In genomic region chr9:132669636-132670358, GRCh38 we compare ENCODE assay signal across 8 cellular contexts. TPM values are rescaled to one million over a fixed set of nuclear protein-coding genes. Genes with fewer than 3 reads are reported as not detected.
DNase-seq lines count a peak whose midpoint lies in the region; ATAC-seq, FAIRE-seq and TF ChIP-seq lines count a peak whose summit lies in the region.

TSS of gene DDX31 (minus strand) at chr9:132669983. CDS start at chr9:132669934, 49 bp downstream.

- 0% methylated on average over 8 of the region's 75 CpGs for WGBS in HepG2 (ENCODE audit: low lambda C conversion rate)

- peaks cover 34% of the 10 kb centered on the region for H3K4me1 Mint-ChIP-seq in dendritic cell treated with granulocyte-macrophage colony-stimulating factor and Interleukin-4, amounts not matched to agents 40 ng/mL and 50 ng/mL, for 4 days (ENCODE audit: low read depth)

- BruUV-seq in HepG2 (replicated peaks; lab: Mats Ljungman, UMichigan): no TSS peak

- H3K4me3 ChIP-seq in AG09309 (ENCODE audit: control insufficient read depth, low read depth, low read length) (peak within 1 kb of the TSS; percentile 98), HepG2 (replicated peaks in 1 of 3; ENCODE audit: insufficient read depth in 1 of 3, low read depth in 2 of 3, low read length in 3 of 3) (peak within 1 kb of the TSS; percentile 65 to 100 (median 88))

- no peaks in the 10 kb centered on the region for H3K9me3 Mint-ChIP-seq in dendritic cell treated with granulocyte-macrophage colony-stimulating factor and Interleukin-4, amounts not matched to agents 40 ng/mL and 50 ng/mL, for 4 days

- TF ChIP-seq RAD21 in HepG2 (CRISPR knock-in tag; IDR thresholded peaks at IDR 0.05): no peak; the same call in 1 of the 2 replicates

- peak within 1 kb of the TSS; percentile 97 for H3K27ac Mint-ChIP-seq in dendritic cell treated with granulocyte-macrophage colony-stimulating factor and Interleukin-4, amounts not matched to agents 40 ng/mL and 50 ng/mL, for 4 days

- peak within 1 kb of the TSS; percentile 90 for H3K27ac ChIP-seq in HepG2 (ENCODE audit: extremely low read length, insufficient read depth, low read length)

- TF ChIP-seq CTCF in AG09309 (IDR thresholded peaks at IDR 0.05; ENCODE audit: control insufficient read depth, insufficient read depth, low read depth, low read length, missing control alignments) (no peak), HepG2 (CRISPR knock-in tag; IDR thresholded peaks at IDR 0.05) (peak; percentile 34; the same call in 1 of the 2 replicates)

- peaks cover 26% of the 10 kb centered on the region for H4K20me1 ChIP-seq in HepG2 (ENCODE audit: insufficient read depth, low read length)

- POLR2A ChIA-PET in HepG2 (lab: Yijun Ruan, JAX): interaction anchor here (0.9 to 1.9 kb wide), 5 partner anchors 13 to 361 kb away, joined by 3 to 7 read pairs (median 5); partner anchors contain the start of genes GTF3C5 and TSC1

- no peaks in the 10 kb centered on the region for H3K9me3 ChIP-seq in HepG2 (ENCODE audit: low read length)

- CTCF ChIA-PET in HepG2 (lab: Yijun Ruan, JAX; ENCODE audit: low intra/inter-chr PET ratio, low total read pairs): no interaction called here

- H3K4me1 ChIP-seq in HepG2 (ENCODE audit: insufficient read depth, low read length): peaks cover 48% of the 10 kb centered on the region

- TF ChIP-seq EP300 in HepG2 (IDR thresholded peaks at IDR 0.05; ENCODE audit: low read depth in 2 of 2, low read length in 2 of 2) (no peak), HepG2 (CRISPR knock-in tag; IDR thresholded peaks at IDR 0.05; ENCODE audit: borderline replicate concordance) (0 out of 2 replicates have a peak, but pooled peaks have one; percentile 39)

- H2AFZ ChIP-seq in HepG2 (ENCODE audit: low read length): peak within 1 kb of the TSS; percentile 6

- peak; percentile 44 to 81 for TF ChIP-seq POLR2A in HepG2 (IDR thresholded peaks at IDR 0.05; ENCODE audit: insufficient read depth in 1 of 2, low read depth in 2 of 2, low read length in 2 of 2)

- peaks cover 72% of the 10 kb centered on the region for H3K79me2 ChIP-seq in HepG2 (ENCODE audit: insufficient read depth, low read length)

- peak; percentile 28 for DNase-seq in AG09309 (ENCODE audit: low read depth)
- peak; percentile 80 for DNase-seq in NCI-H510A treated with DMSO at 0.1 percent for 48 hours (lab: John Stamatoyannopoulos, UW)
- DNase-seq in activated CD4-positive, alpha-beta T cell treated with anti-CD3 and anti-CD28 coated beads, Interleukin-2, amount 50 U/mL, for 24 hours (ENCODE audit: low read depth in 1 of 2, low spot score in 1 of 2): peak; percentile 81 to 83
- DNase-seq in HepG2 (ENCODE audit: low spot score): peak; percentile 67
- peak; percentile 84 for DNase-seq in stimulated activated CD4-positive, alpha-beta T cell treated with anti-CD3 and anti-CD28 coated beads, Interleukin-2, amount 100 ng/mL, for 4 hours (ENCODE audit: low read depth)

- intact Hi-C loops in dendritic cell treated with granulocyte-macrophage colony-stimulating factor and Interleukin-4, amounts not matched to agents 40 ng/mL and 50 ng/mL, for 4 days (cut with micrococcal nuclease): no loop called here
- intact Hi-C loops in HepG2 (cut with micrococcal nuclease; ENCODE audit: unreplicated experiment): no loop called here

- peak within 1 kb of the TSS; percentile 96 for H3K4me3 Mint-ChIP-seq in dendritic cell treated with granulocyte-macrophage colony-stimulating factor and Interleukin-4, amounts not matched to agents 40 ng/mL and 50 ng/mL, for 4 days

- H3K36me3 Mint-ChIP-seq in dendritic cell treated with granulocyte-macrophage colony-stimulating factor and Interleukin-4, amounts not matched to agents 40 ng/mL and 50 ng/mL, for 4 days (ENCODE audit: low read depth): peaks cover 19% of the 10 kb centered on the region

- no peaks in the 10 kb centered on the region for H3K27me3 Mint-ChIP-seq in dendritic cell treated with granulocyte-macrophage colony-stimulating factor and Interleukin-4, amounts not matched to agents 40 ng/mL and 50 ng/mL, for 4 days

- in situ Hi-C loops in HepG2 (cut with HindIII; ENCODE audit: extremely low pct_ligation_motif_present, low pct_unique_long_range_greater_than_20kb): no loop called here

- ATAC-seq in GM18907 (IDR thresholded peaks at IDR 0.05; ENCODE audit: unreplicated experiment): peak; percentile 67
- peak; percentile 66 for ATAC-seq in HG03139 (IDR thresholded peaks at IDR 0.05; ENCODE audit: unreplicated experiment)
- ATAC-seq in HepG2: peak; percentile 91

- peak; percentile 44 for FAIRE-seq in HepG2 (lab: Jason Lieb, UNC)

- peak within 1 kb of the TSS; percentile 90 for H3K9ac ChIP-seq in HepG2 (ENCODE audit: insufficient read depth, low read depth, low read length)

- peak within 1 kb of the TSS; percentile 83 for H3K4me2 ChIP-seq in HepG2 (ENCODE audit: low read depth, low read length)

- no peaks in the 10 kb centered on the region; a peak in 1 of 5 replicates for H3K27me3 ChIP-seq in HepG2 (ENCODE audit: control insufficient read depth in 1 of 2, insufficient read depth in 2 of 2, low read length in 2 of 2)

- H3K36me3 ChIP-seq in HepG2 (replicated peaks in 1 of 2; ENCODE audit: control insufficient read depth in 1 of 2, insufficient read depth in 2 of 2, low read length in 2 of 2): peaks cover 1 to 6% of the 10 kb centered on the region in 2 experiments; a peak in 3 of 5 replicates

TF ChIP-seq in HepG2, 621 proteins besides CTCF, POLR2A, EP300 and RAD21 (continues in another document):
- TF ChIP-seq CREB3 (CRISPR knock-in tag; IDR thresholded peaks at IDR 0.05): no peak; the same call in 1 of the 2 replicates
- TF ChIP-seq ZNF687 (CRISPR knock-in tag; IDR thresholded peaks at IDR 0.05): peak; percentile 99
- TF ChIP-seq HOXA7 (CRISPR knock-in tag; IDR thresholded peaks at IDR 0.05): peak; percentile 51; the same call in 1 of the 2 replicates
- TF ChIP-seq ZNF709 (CRISPR knock-in tag; IDR thresholded peaks at IDR 0.05): no peak; the same call in 1 of the 2 replicates
- TF ChIP-seq MXI1 (IDR thresholded peaks at IDR 0.05; ENCODE audit: borderline replicate concordance, low read depth, low read length): peak; percentile 88; the same call in 2 of the 3 replicates
- TF ChIP-seq NFYB (CRISPR knock-in tag; IDR thresholded peaks at IDR 0.05): no peak

RNA-seq across cellular contexts. Expression of gene DDX31, which starts in this region (rescaled TPM):
- total RNA-seq in HepG2 (2016; rRNA removed; fragmentation: Illumina TruSeq; extraction: Trizol): 15.2 and 16.3 TPM in 2 replicates
- total RNA-seq in HepG2 (2016; cell fraction: cytosol; rRNA removed; fragmentation: Illumina TruSeq; extraction: Trizol; ENCODE audit: low read depth): 5.8 and 5.9 TPM in 2 replicates
- total RNA-seq in HepG2 (2016; cell fraction: insoluble cytoplasmic fraction; rRNA removed; fragmentation: Illumina TruSeq; extraction: Trizol): 14.1 and 16.0 TPM in 2 replicates
- 7.3 and 8.3 TPM in 2 replicates for total RNA-seq in HepG2 (2016; cell fraction: membrane; rRNA removed; fragmentation: Illumina TruSeq; extraction: Trizol)
- total RNA-seq in HepG2 (2016; cell fraction: nucleus; rRNA removed; fragmentation: Illumina TruSeq; extraction: Trizol): 23.3 and 27.4 TPM in 2 replicates
- polyA plus RNA-seq in HepG2 (2011; rRNA removed): 11.4 and 12.3 TPM in 2 replicates
- polyA plus RNA-seq in HepG2 (2011; cell fraction: cytosol; rRNA removed): 6.9 and 8.1 TPM in 2 replicates
- 25.8 and 26.5 TPM in 2 replicates for polyA plus RNA-seq in HepG2 (2011; cell fraction: nucleus; rRNA removed)
- polyA plus RNA-seq in HepG2 (2012): 8.7 and 10.1 TPM in 2 replicates
- 2.2 and 2.6 TPM in 2 replicates for polyA plus RNA-seq in HepG2 (2016; cell fraction: cytosol; fragmentation: Illumina TruSeq; extraction: Trizol; ENCODE audit: low read depth)
- polyA plus RNA-seq in HepG2 (2016; cell fraction: insoluble cytoplasmic fraction; fragmentation: Illumina TruSeq; extraction: Trizol; ENCODE audit: low read depth): 12.7 and 14.8 TPM in 2 replicates
- polyA plus RNA-seq in HepG2 (2016; cell fraction: membrane; fragmentation: Illumina TruSeq; extraction: Trizol; ENCODE audit: low read depth): 3.4 and 4.1 TPM in 2 replicates
- 22.7 and 26.5 TPM in 2 replicates for polyA plus RNA-seq in HepG2 (2016; cell fraction: nucleus; fragmentation: Illumina TruSeq; extraction: Trizol; ENCODE audit: insufficient read depth, low read depth)
- 11.4 and 54.6 TPM in 2 replicates for polyA minus RNA-seq in HepG2 (2011; rRNA and poly(A)+ RNA removed; ENCODE audit: low replicate concordance)
- polyA minus RNA-seq in HepG2 (2011; cell fraction: cytosol; rRNA and poly(A)+ RNA removed): 6.5 and 7.2 TPM in 2 replicates
- 29.9 and 34.7 TPM in 2 replicates for polyA minus RNA-seq in HepG2 (2011; cell fraction: nucleus; rRNA and poly(A)+ RNA removed)

Comparison
In these comparisons a context has a peak if more than half of its experiments do, and no peak if none do; other contexts are left out.
1. Peak in every context shown above with its lines: DNase-seq, ATAC-seq, H3K4me3 ChIP-seq and H3K27ac ChIP-seq.
2. DNase-seq: peak in every context shown above with its lines; median percentile 84 in stimulated activated CD4-positive, alpha-beta T cell treated with anti-CD3 and anti-CD28 coated beads, Interleukin-2, amount 100 ng/mL, for 4 hours; 82 in activated CD4-positive, alpha-beta T cell treated with anti-CD3 and anti-CD28 coated beads, Interleukin-2, amount 50 U/mL, for 24 hours; 80 in NCI-H510A treated with DMSO at 0.1 percent for 48 hours; 67 in HepG2; 28 in AG09309.